ENCODE assay signal across 16 cellular contexts in genomic region chr16:645852-646678, GRCh38. TPM values are rescaled to one million over a fixed set of nuclear protein-coding genes. Genes with fewer than 3 reads are reported as not detected.
DNase-seq lines count a peak whose midpoint lies in the region; ATAC-seq and TF ChIP-seq lines count a peak whose summit lies in the region.
"Had no signal": no experiment of that assay in that cellular context is flagged by ENCODE, and none has a peak within 500 bp of the region (broad histone marks: within the 10 kb centered on the region; RNA-seq: fewer than 3 reads in every experiment).

No MANE protein-coding gene starts in this region.

- peak overlapping the region; percentile 97 for H3K4me2 ChIP-seq in PC-9
- no peak overlapping the region for H3K4me2 ChIP-seq in neuronal stem cell (ENCODE audit: insufficient read depth, low read length, poor library complexity, severe bottlenecking)

- H3K9ac ChIP-seq in neuronal stem cell (ENCODE audit: low read depth, low read length, poor library complexity) = peak overlapping the region; percentile 63

- H3K79me1 ChIP-seq in neuronal stem cell (ENCODE audit: low read depth, low read length) = peaks cover 12% of the 10 kb centered on the region

- intact Hi-C loops in PC-9 (cut with micrococcal nuclease; ENCODE audit: unreplicated experiment) (loop anchor here (10.0 kb wide), 1 partner anchor 261 kb away; the partner anchor contains the start of gene PGAP6), heart right ventricle (cut with DNase I) (no loop called here), testis (cut with DNase I; ENCODE audit: low total_unique reads) (no loop called here), Caco-2 (cut with micrococcal nuclease; ENCODE audit: unreplicated experiment) (no loop called here)

- peak overlapping the region; percentile 22 for H2BK12ac ChIP-seq in neuronal stem cell (ENCODE audit: low read length)

- no peaks in the 10 kb centered on the region for H3K9me3 Mint-ChIP-seq in Caco-2 (ENCODE audit: unreplicated experiment)
- H3K9me3 Mint-ChIP-seq: activated B cell treated with CpG ODN at 0.5 μM for 24 hours; activated naive CD4-positive, alpha-beta T cell treated with anti-CD3 and anti-CD28 coated beads for 36 hours; central memory CD8-positive, alpha-beta T cell; HFFc6 had no signal

- DNase-seq in Caki2 (ENCODE audit: low read depth) = peak; percentile 61
- peak; percentile 66 to 94 for DNase-seq in PC-9
- peak in 1 of 2 donors; percentile 70 for DNase-seq in heart right ventricle
- DNase-seq in neuronal stem cell (ENCODE audit: low spot score) = no peak
- DNase-seq in MG63 = no peak
- DNase-seq in islet precursor cell = no peak
- DNase-seq in testis = no peak
- DNase-seq in Caco-2 = no peak
- DNase-seq: activated B cell treated with CpG ODN at 0.5 μM for 24 hours; activated naive CD4-positive, alpha-beta T cell treated with anti-CD3 and anti-CD28 coated beads for 36 hours; HFFc6; spleen; SW 1271 had no signal

- no peak overlapping the region for H3K18ac ChIP-seq in neuronal stem cell (ENCODE audit: low read length)

- H2BK15ac ChIP-seq in neuronal stem cell (ENCODE audit: low read length) = no peak overlapping the region

- H3F3A ChIP-seq in PC-9 (ENCODE audit: insufficient read depth, low read depth) = peaks cover 33% of the 10 kb centered on the region

- H2BK5ac ChIP-seq in neuronal stem cell (ENCODE audit: low read length) = no peak overlapping the region

- H2AFZ ChIP-seq in PC-9 = no peak overlapping the region
- H2AFZ ChIP-seq in neuronal stem cell (ENCODE audit: low read length) = no peak overlapping the region

- no peak overlapping the region for H4K91ac ChIP-seq in neuronal stem cell (ENCODE audit: low read depth, low read length, poor library complexity)

- H3K9me3 ChIP-seq in PC-9 (ENCODE audit: insufficient read depth, low read depth) (no peaks in the 10 kb centered on the region), heart right ventricle (no peaks in the 10 kb centered on the region), neuronal stem cell (replicated peaks in 1 of 2; ENCODE audit: control insufficient read depth in 2 of 2, insufficient read depth in 1 of 2, low read depth in 1 of 2, low read length in 2 of 2) (no peaks in the 10 kb centered on the region), MG63 (no peaks in the 10 kb centered on the region), testis (no peaks in the 10 kb centered on the region), Caco-2 (no peaks in the 10 kb centered on the region)
- H3K9me3 ChIP-seq: spleen had no signal

- peaks cover 25% of the 10 kb centered on the region for H3K36me3 Mint-ChIP-seq in Caco-2 (ENCODE audit: insufficient read depth, unreplicated experiment)

- POLR2A ChIA-PET in PC-9 (lab: Charles Lee; ENCODE audit: unreplicated experiment) (no interaction called here), Caco-2 (lab: Charles Lee) (no interaction called here)

- peak overlapping the region; percentile 70 for H2AK5ac ChIP-seq in neuronal stem cell (ENCODE audit: low read depth, low read length)

- H3K4me1 ChIP-seq in PC-9 (replicated peaks; ENCODE audit: insufficient read depth) (peaks cover 65% of the 10 kb centered on the region), heart right ventricle (peaks cover 37 to 82% (median 64%) of the 10 kb centered on the region in 9 donors), neuronal stem cell (ENCODE audit: control insufficient read depth in 2 of 2, insufficient read depth in 1 of 2, low read depth in 1 of 2, low read length in 2 of 2) (peaks cover 13 to 16% of the 10 kb centered on the region in 2 donors), testis (peaks cover 28% of the 10 kb centered on the region), Caco-2 (peaks cover 17% of the 10 kb centered on the region)

- BruUV-seq in PC-9 (replicated peaks; lab: Mats Ljungman, UMichigan) = no TSS peak
- BruUV-seq in Caco-2 (replicated peaks; lab: Mats Ljungman, UMichigan) = no TSS peak

- ATAC-seq in heart right ventricle = peak in 6 of 8 donors; percentile 16 to 60 (median 44)

- no peaks in the 10 kb centered on the region for H3K36me3 ChIP-seq in PC-9 (ENCODE audit: low read depth)
- peaks cover 0 to 3% (median 0%) of the 10 kb centered on the region in 9 donors for H3K36me3 ChIP-seq in heart right ventricle
- peaks cover 0 to 5% of the 10 kb centered on the region in 2 donors for H3K36me3 ChIP-seq in neuronal stem cell (replicated peaks in 1 of 2; ENCODE audit: control insufficient read depth in 2 of 2, insufficient read depth in 2 of 2, low read length in 2 of 2)
- H3K36me3 ChIP-seq in MG63 = peaks cover 44% of the 10 kb centered on the region
- H3K36me3 ChIP-seq in testis (ENCODE audit: low read depth, missing control alignments) = no peaks in the 10 kb centered on the region
- H3K36me3 ChIP-seq in Caco-2 (ENCODE audit: control insufficient read depth, insufficient read depth, low read length) = no peaks in the 10 kb centered on the region; the same call in 1 of the 2 replicates
- H3K36me3 ChIP-seq: spleen had no signal

- H3K27me3 ChIP-seq in PC-9 (ENCODE audit: insufficient read depth, low read depth) (no peaks in the 10 kb centered on the region), heart right ventricle (no peaks in the 10 kb centered on the region), neuronal stem cell (ENCODE audit: control insufficient read depth in 3 of 3, insufficient read depth in 3 of 3, low read depth in 1 of 3, low read length in 3 of 3) (peaks cover 0 to 20% (median 11%) of the 10 kb centered on the region in 3 experiments), MG63 (no peaks in the 10 kb centered on the region), testis (no peaks in the 10 kb centered on the region), Caco-2 (replicated peaks; ENCODE audit: control insufficient read depth, insufficient read depth, low read length) (no peaks in the 10 kb centered on the region)
- H3K27me3 ChIP-seq: spleen had no signal

- H3K27ac ChIP-seq in PC-9 = peak overlapping the region; percentile 65
- H3K27ac ChIP-seq in heart right ventricle = peak overlapping the region; percentile 64 to 96 (median 80)
- no peak overlapping the region for H3K27ac ChIP-seq in neuronal stem cell (replicated peaks; ENCODE audit: low read length)
- H3K27ac ChIP-seq in testis = no peak overlapping the region
- H3K27ac ChIP-seq: epithelial cell of prostate had no signal

- H3K4me3 ChIP-seq in PC-9 (peak overlapping the region; percentile 26; the same call in 1 of the 2 replicates), heart right ventricle (peak overlapping the region in 8 of 10 donors; percentile 3 to 33 (median 22)), neuronal stem cell (ENCODE audit: low read length in 2 of 2) (no peak overlapping the region), MG63 (no peak overlapping the region), testis (no peak overlapping the region), Caco-2 (ENCODE audit: low read depth, low read length) (no peak overlapping the region)
- H3K4me3 ChIP-seq: lung, spleen had no signal

- peaks cover 17% of the 10 kb centered on the region; the same call in 1 of the 2 replicates for H4K20me1 ChIP-seq in PC-9 (ENCODE audit: insufficient read depth)

- no peak overlapping the region for H3K4ac ChIP-seq in neuronal stem cell (ENCODE audit: low read length)

- H3K4me3 Mint-ChIP-seq in Caco-2 (ENCODE audit: unreplicated experiment) = no peak overlapping the region
- H3K4me3 Mint-ChIP-seq: HFFc6 had no signal

- no peak overlapping the region for H3K14ac ChIP-seq in neuronal stem cell (ENCODE audit: low read length)

- WGBS in heart right ventricle, 2 donors = 63 to 66% methylated on average over 32 of the region's 32 CpGs
- no CpG with 5 or more reads among the region's 32 CpGs for WGBS in neuronal stem cell (ENCODE audit: extremely low coverage in 2 of 2, insufficient read length in 2 of 2, insufficient replicate concordance in 1 of 2), 2 donors
- 75 to 79% methylated on average over 14 to 32 of the region's 32 CpGs for WGBS in testis, 2 donors

- TF ChIP-seq CTCF in PC-9 (conservative IDR thresholded peaks at IDR 0.05) = no peak
- TF ChIP-seq CTCF in heart right ventricle (IDR thresholded peaks at IDR 0.05) = no peak
- TF ChIP-seq CTCF in testis (IDR thresholded peaks at IDR 0.05) = no peak
- TF ChIP-seq CTCF in Caco-2 (IDR thresholded peaks at IDR 0.05; ENCODE audit: insufficient read depth in 1 of 2, low read depth in 1 of 2, low read length in 1 of 2, severe bottlenecking in 1 of 2, unreplicated experiment in 1 of 2) = no peak

- H3K9me2 ChIP-seq in PC-9 (ENCODE audit: insufficient read depth) = no peaks in the 10 kb centered on the region

- H3K4me1 Mint-ChIP-seq in Caco-2 (ENCODE audit: low read depth, unreplicated experiment) = no peaks in the 10 kb centered on the region

- H3K27ac Mint-ChIP-seq in Caco-2 (ENCODE audit: unreplicated experiment) = no peak overlapping the region
- H3K27ac Mint-ChIP-seq: activated B cell treated with CpG ODN at 0.5 μM for 24 hours; activated naive CD4-positive, alpha-beta T cell treated with anti-CD3 and anti-CD28 coated beads for 36 hours; HFFc6 had no signal

- CTCF ChIA-PET in PC-9 (lab: Charles Lee) (interaction anchor here (0.5 kb wide), 1 partner anchor 123 kb away, joined by 4 read pairs; no protein-coding TSS in a partner anchor), Caco-2 (lab: Charles Lee) (no interaction called here)

- no peak overlapping the region for H4K8ac ChIP-seq in neuronal stem cell (ENCODE audit: low read depth, low read length)

- TF ChIP-seq POLR2A in testis (IDR thresholded peaks at IDR 0.05) = no peak

- no peak overlapping the region for H2BK120ac ChIP-seq in neuronal stem cell (ENCODE audit: low read depth, low read length)

- H3K23ac ChIP-seq in neuronal stem cell (ENCODE audit: low read depth, low read length, poor library complexity) = peak overlapping the region; percentile 55

- in situ Hi-C loops in Caki2 (cut with HindIII; ENCODE audit: low pct_unique_long_range_greater_than_20kb, low sequenced_read_pairs) = no loop called here

- H3K27me3 Mint-ChIP-seq in Caco-2 (ENCODE audit: insufficient read depth, unreplicated experiment) = no peaks in the 10 kb centered on the region
- H3K27me3 Mint-ChIP-seq: activated B cell treated with CpG ODN at 0.5 μM for 24 hours; central memory CD8-positive, alpha-beta T cell had no signal

- peaks cover 69% of the 10 kb centered on the region for H3K79me2 ChIP-seq in PC-9 (ENCODE audit: low read depth)

RNA-seq across cellular contexts. Expression of gene WDR90, which starts 3.1 kb away (rescaled TPM):
- 12.3 and 52.7 TPM in 2 replicates for total RNA-seq in Caki2 (2014; rRNA removed; shearing (Covaris generic); ENCODE audit: low replicate concordance)
- total RNA-seq in PC-9 (2021) (118 and 126 TPM in 2 replicates), heart right ventricle (10 to 100 TPM in 4 of 10 donors, 1 to 10 TPM in 6; 7.6 to 13.7 (median 9.9) TPM), testis (100 to 1,000 TPM; 155 to 195 TPM), Caco-2 (2022) (57.8 and 60.9 TPM in 2 replicates)
- polyA plus RNA-seq in heart right ventricle (10 to 100 TPM in 1 of 2 donors, 1 to 10 TPM in 1; 7.1 to 23.8 TPM), testis (ENCODE audit: insufficient read depth, low read depth, low replicate concordance) (102 TPM)
- 16.6 TPM for polyA plus RNA-seq in neuronal stem cell (2013, experiment 1 of 2)
- 15.8 TPM for polyA plus RNA-seq in neuronal stem cell (2013, experiment 2 of 2)
- 6.0 and 17.3 TPM in 2 replicates for total RNA-seq in MG63 (2014; rRNA removed; shearing (Covaris generic); ENCODE audit: low replicate concordance)

RNA-seq across cellular contexts. Expression of gene MCRIP2, which starts 4.4 kb away (rescaled TPM):
- total RNA-seq in Caki2 (2014; rRNA removed; shearing (Covaris generic); ENCODE audit: low replicate concordance) = 93.0 and 94.1 TPM in 2 replicates
- 64.2 and 69.6 TPM in 2 replicates for total RNA-seq in PC-9 (2021)
- total RNA-seq in heart right ventricle = 100 to 1,000 TPM in 4 of 10 donors, 10 to 100 TPM in 6; 68.8 to 152 (median 87.8) TPM
- 100 to 1,000 TPM; 163 to 474 TPM for polyA plus RNA-seq in heart right ventricle
- polyA plus RNA-seq in neuronal stem cell (2013, experiment 1 of 2) = 10.3 TPM
- 10.5 TPM for polyA plus RNA-seq in neuronal stem cell (2013, experiment 2 of 2)
- 22.2 and 50.3 TPM in 2 replicates for total RNA-seq in MG63 (2014; rRNA removed; shearing (Covaris generic); ENCODE audit: low replicate concordance)
- 100 to 1,000 TPM in 1 of 2 donors, 10 to 100 TPM in 1; 83.1 to 134 TPM for total RNA-seq in testis
- 78.2 TPM for polyA plus RNA-seq in testis (ENCODE audit: insufficient read depth, low read depth, low replicate concordance)
- 33.0 and 40.7 TPM in 2 replicates for total RNA-seq in Caco-2 (2022)

RNA-seq across cellular contexts. Expression of gene METTL26, which starts 10.0 kb away (rescaled TPM):
- 433 and 438 TPM in 2 replicates for total RNA-seq in Caki2 (2014; rRNA removed; shearing (Covaris generic); ENCODE audit: low replicate concordance)
- total RNA-seq in PC-9 (2021) (144 and 158 TPM in 2 replicates), heart right ventricle (10 to 100 TPM; 34.5 to 75.9 (median 43.8) TPM), testis (100 to 1,000 TPM; 161 to 185 TPM), Caco-2 (2022) (67.1 and 67.4 TPM in 2 replicates)
- polyA plus RNA-seq in heart right ventricle (100 to 1,000 TPM; 123 to 237 TPM), testis (ENCODE audit: insufficient read depth, low read depth, low replicate concordance) (72.1 TPM)
- 56.9 TPM for polyA plus RNA-seq in neuronal stem cell (2013, experiment 1 of 2)
- 56.4 TPM for polyA plus RNA-seq in neuronal stem cell (2013, experiment 2 of 2)
- 145 and 183 TPM in 2 replicates for total RNA-seq in MG63 (2014; rRNA removed; shearing (Covaris generic); ENCODE audit: low replicate concordance)

RNA-seq across cellular contexts. Expression of gene WFIKKN1, which starts 15.3 kb away (rescaled TPM):
- total RNA-seq in Caki2 (2014; rRNA removed; shearing (Covaris generic); ENCODE audit: low replicate concordance) = 0.07 TPM in 1 of 2 replicates, not detected in the other
- 6.9 and 9.2 TPM in 2 replicates for total RNA-seq in PC-9 (2021)
- under 1 TPM; 0.11 to 0.80 (median 0.27) TPM for total RNA-seq in heart right ventricle
- polyA plus RNA-seq in heart right ventricle = under 1 TPM; 0.61 to 0.95 TPM
- polyA plus RNA-seq in neuronal stem cell (2013, experiment 1 of 2) = 13.8 TPM
- 12.6 TPM for polyA plus RNA-seq in neuronal stem cell (2013, experiment 2 of 2)
- total RNA-seq in MG63 (2014; rRNA removed; shearing (Covaris generic); ENCODE audit: low replicate concordance) = not detected in 2 replicates
- total RNA-seq in testis = 10 to 100 TPM in 1 of 2 donors, 1 to 10 TPM in 1; 3.5 to 10.5 TPM
- polyA plus RNA-seq in testis (ENCODE audit: insufficient read depth, low read depth, low replicate concordance) = 1.1 TPM
- total RNA-seq in Caco-2 (2022) = 0.39 and 0.54 TPM in 2 replicates

RNA-seq across cellular contexts. Expression of gene RHOT2, which starts 21.9 kb away (rescaled TPM):
- 91.5 and 99.0 TPM in 2 replicates for total RNA-seq in Caki2 (2014; rRNA removed; shearing (Covaris generic); ENCODE audit: low replicate concordance)
- total RNA-seq in PC-9 (2021) (143 and 173 TPM in 2 replicates), heart right ventricle (100 to 1,000 TPM in 3 of 10 donors, 10 to 100 TPM in 7; 66.8 to 118 (median 89.2) TPM), testis (100 to 1,000 TPM; 157 to 176 TPM), Caco-2 (2022) (96.7 and 106 TPM in 2 replicates)
- polyA plus RNA-seq in heart right ventricle (100 to 1,000 TPM; 101 to 261 TPM), testis (ENCODE audit: insufficient read depth, low read depth, low replicate concordance) (77.7 TPM)
- 68.0 TPM for polyA plus RNA-seq in neuronal stem cell (2013, experiment 1 of 2)
- polyA plus RNA-seq in neuronal stem cell (2013, experiment 2 of 2) = 63.4 TPM
- 48.7 and 72.8 TPM in 2 replicates for total RNA-seq in MG63 (2014; rRNA removed; shearing (Covaris generic); ENCODE audit: low replicate concordance)

Comparison
In these comparisons a context has a peak if more than half of its experiments do, and no peak if none do; other contexts are left out.
1. DNase-seq: peak in Caki2 (single experiment) and PC-9 (2 of 2); none in neuronal stem cell (single experiment), MG63 (single experiment), islet precursor cell (single experiment), testis (single experiment) and Caco-2 (0 of 2).
2. H3K27ac ChIP-seq: peak in PC-9 (single experiment) and heart right ventricle (10 of 10); none in neuronal stem cell (single experiment) and testis (0 of 2).
3. H3K4me3 ChIP-seq: peak in PC-9 (single experiment) and heart right ventricle (8 of 10); none in neuronal stem cell (0 of 2), MG63 (single experiment), testis (0 of 2) and Caco-2 (single experiment).